Comparison of ENCODE assay signal across 8 cellular contexts in genomic region chr3:49028673-49029562, GRCh38. TPM values are rescaled to one million over a fixed set of nuclear protein-coding genes. Genes with fewer than 3 reads are reported as not detected.
DNase-seq lines count a peak whose midpoint lies in the region; ATAC-seq and TF ChIP-seq lines count a peak whose summit lies in the region.

TSS of gene IMPDH2 (minus strand) at chr3:49029398. CDS start at chr3:49029350, 48 bp downstream.

- peak within 1 kb of the TSS; percentile 67 to 79 for H3K4me3 ChIP-seq in DND-41 (ENCODE audit: low read depth in 1 of 2, low read length in 2 of 2)
- H3K4me3 ChIP-seq in fibroblast of mammary gland (ENCODE audit: control insufficient read depth, low read depth, low read length): peak within 1 kb of the TSS; percentile 93

- H3K79me2 ChIP-seq in DND-41 (ENCODE audit: insufficient read depth, low read length): peaks cover 53% of the 10 kb centered on the region

- DNase-seq in DND-41 (peak; percentile 93), Kasumi-1 (lab: John Stamatoyannopoulos, UW) (peak; percentile 85 to 89), RPMI8226 (peak; percentile 97), fibroblast of mammary gland (ENCODE audit: low read depth) (peak; percentile 88), natural killer cell (peak; percentile 94)
- DNase-seq in activated T-helper 1 cell treated with anti-CD3 and anti-CD28 coated beads, Interleukin-2, amount 50 U/mL, for 16 hours (ENCODE audit: low read depth in 1 of 2, low spot score in 1 of 2): peak; percentile 84 to 90
- DNase-seq in stimulated activated naive CD4-positive, alpha-beta T cell (lab: John Stamatoyannopoulos, UW): peak; percentile 85 to 95 (median 91)

- intact Hi-C loops in natural killer cell (cut with micrococcal nuclease): loop anchor here (1.0 kb wide), 1 partner anchor 8 kb away; no protein-coding TSS in a partner anchor

- no peaks in the 10 kb centered on the region for H3K9me3 Mint-ChIP-seq in natural killer cell

- peak within 1 kb of the TSS; percentile 87 for H3K9ac ChIP-seq in DND-41 (ENCODE audit: low read depth, low read length)

- H3K4me1 Mint-ChIP-seq in natural killer cell: peaks cover 23 to 35% of the 10 kb centered on the region in 2 donors

- peak within 1 kb of the TSS; percentile 99 to 100 for H3K27ac Mint-ChIP-seq in natural killer cell

- H3K27me3 ChIP-seq in DND-41 (ENCODE audit: insufficient read depth, low read length, poor library complexity): no peaks in the 10 kb centered on the region

- no peaks in the 10 kb centered on the region for H3K9me3 ChIP-seq in DND-41 (ENCODE audit: insufficient read depth, low read length, severe bottlenecking)

- peak within 1 kb of the TSS; percentile 92 for H2AFZ ChIP-seq in DND-41 (ENCODE audit: low read depth, low read length)

- H3K4me2 ChIP-seq in DND-41 (ENCODE audit: insufficient read depth, low read length): peak within 1 kb of the TSS; percentile 86

- H3K27me3 Mint-ChIP-seq in natural killer cell (ENCODE audit: low read depth in 2 of 2): no peaks in the 10 kb centered on the region

- H3K36me3 ChIP-seq in DND-41 (ENCODE audit: insufficient read depth, low read length): peaks cover 80% of the 10 kb centered on the region

- peaks cover 13% of the 10 kb centered on the region for H3K36me3 Mint-ChIP-seq in natural killer cell

- peaks cover 55% of the 10 kb centered on the region for H3K4me1 ChIP-seq in DND-41 (ENCODE audit: insufficient read depth, low read length)

- TF ChIP-seq CTCF in DND-41 (IDR thresholded peaks at IDR 0.05; ENCODE audit: borderline replicate concordance, extremely low read depth, low read length, poor library complexity, severe bottlenecking) (peak; percentile 34), fibroblast of mammary gland (conservative IDR thresholded peaks at IDR 0.05; ENCODE audit: control insufficient read depth, insufficient read depth, low read depth, low read length) (no peak), natural killer cell (IDR thresholded peaks at IDR 0.05) (peak; percentile 13)

- H3K27ac ChIP-seq in DND-41 (ENCODE audit: low read length): peak within 1 kb of the TSS; percentile 88

- ATAC-seq in DND-41 (ENCODE audit: insufficient read depth, low read depth) (peak; percentile 86), GM21825 (IDR thresholded peaks at IDR 0.05; ENCODE audit: unreplicated experiment) (peak; percentile 80), natural killer cell (peak; percentile 96 to 99 (median 96))

- peak within 1 kb of the TSS; percentile 96 for H3K4me3 Mint-ChIP-seq in natural killer cell

- peaks cover 17% of the 10 kb centered on the region; the same call in 1 of the 2 replicates for H4K20me1 ChIP-seq in DND-41 (ENCODE audit: insufficient read depth, low read length)

RNA-seq across cellular contexts. Expression of gene IMPDH2, which starts in this region (rescaled TPM):
- 10 to 100 TPM; 45.6 to 85.7 (median 50.0) TPM for total RNA-seq in natural killer cell

Comparison
In these comparisons a context has a peak if more than half of its experiments do, and no peak if none do; other contexts are left out.
1. Peak in every context shown above with its lines: DNase-seq, ATAC-seq, H3K4me3 ChIP-seq and H3K27ac ChIP-seq.